ENCODE assay signal across 8 cellular contexts in genomic region chr12:93167841-93168492, GRCh38.
DNase-seq lines count a peak whose midpoint lies in the region; ATAC-seq and TF ChIP-seq lines count a peak whose summit lies in the region.

No MANE protein-coding gene starts in this region.

- no peaks in the 10 kb centered on the region for H3K27me3 ChIP-seq in WERI-Rb-1 (ENCODE audit: insufficient read depth, low read depth, severe bottlenecking)

- ATAC-seq in GM19467 (IDR thresholded peaks at IDR 0.05; ENCODE audit: unreplicated experiment), result peak; percentile 30
- peak; percentile 34 for ATAC-seq in HG03521 (IDR thresholded peaks at IDR 0.05; ENCODE audit: unreplicated experiment)

- no peak overlapping the region for H3K4me3 ChIP-seq in WERI-Rb-1 (ENCODE audit: low read depth, low read length)

- TF ChIP-seq CTCF in WERI-Rb-1 (IDR thresholded peaks at IDR 0.05; ENCODE audit: low read depth, low read length), result no peak

- no peak overlapping the region for H3K27ac ChIP-seq in WERI-Rb-1

- H3K36me3 ChIP-seq in WERI-Rb-1, result no peaks in the 10 kb centered on the region

- DNase-seq in Daoy (ENCODE audit: low read depth) (peak; percentile 25), astrocyte of the hippocampus (ENCODE audit: low read depth, low spot score) (peak; percentile 85), kidney tubule cell (ENCODE audit: low spot score) (peak; percentile 25), WERI-Rb-1 (no peak), HUDEP-2 (lab: John Stamatoyannopoulos, UW; ENCODE audit: unreplicated experiment in 76 of 76) (no peak)
- peak; percentile 8 to 31 (median 31) for DNase-seq in stimulated activated CD4-positive, alpha-beta T cell treated with anti-CD3 and anti-CD28 coated beads, TNF-alpha, amount 100 ng/mL, for 24 hours (ENCODE audit: low read depth in 3 of 3)

- no peaks in the 10 kb centered on the region for H3K9me3 ChIP-seq in WERI-Rb-1 (ENCODE audit: severe bottlenecking)

Comparison
In these comparisons a context has a peak if more than half of its experiments do, and no peak if none do; other contexts are left out.
1. DNase-seq: peak in Daoy (single experiment), astrocyte of the hippocampus (single experiment), kidney tubule cell (single experiment) and stimulated activated CD4-positive, alpha-beta T cell treated with anti-CD3 and anti-CD28 coated beads, TNF-alpha, amount 100 ng/mL, for 24 hours (3 of 3); none in WERI-Rb-1 (single experiment) and HUDEP-2 (0 of 76).